ENCODE assay signal across 1 cellular context in genomic region chr9:137551656-137552534, GRCh38.
TF ChIP-seq lines count a peak whose summit lies in the region.

Gene MRPL41, plus strand, starts transcription at chr9:137551879. Its CDS starts 203 bp downstream, at chr9:137552082.

TF ChIP-seq in K562, 482 proteins besides CTCF, POLR2A, EP300 and RAD21 (continued from another document and continues in another):
- TF ChIP-seq ETS1 (conservative IDR thresholded peaks at IDR 0.05; ENCODE audit: control insufficient read depth, low read depth, low read length), result 0 out of 2 replicates have a peak, but pooled peaks have one; percentile 48
- TF ChIP-seq, protein P1, sequence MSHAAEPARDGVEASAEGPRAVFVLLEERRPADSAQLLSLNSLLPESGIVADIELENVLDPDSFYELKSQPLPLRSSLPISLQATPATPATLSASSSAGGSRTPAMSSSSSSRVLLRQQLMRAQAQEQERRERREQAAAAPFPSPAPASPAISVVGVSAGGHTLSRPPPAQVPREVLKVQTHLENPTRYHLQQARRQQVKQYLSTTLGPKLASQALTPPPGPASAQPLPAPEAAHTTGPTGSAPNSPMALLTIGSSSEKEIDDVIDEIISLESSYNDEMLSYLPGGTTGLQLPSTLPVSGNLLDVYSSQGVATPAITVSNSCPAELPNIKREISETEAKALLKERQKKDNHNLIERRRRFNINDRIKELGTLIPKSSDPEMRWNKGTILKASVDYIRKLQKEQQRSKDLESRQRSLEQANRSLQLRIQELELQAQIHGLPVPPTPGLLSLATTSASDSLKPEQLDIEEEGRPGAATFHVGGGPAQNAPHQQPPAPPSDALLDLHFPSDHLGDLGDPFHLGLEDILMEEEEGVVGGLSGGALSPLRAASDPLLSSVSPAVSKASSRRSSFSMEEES (CRISPR knock-in tag; IDR thresholded peaks at IDR 0.05), result no peak
- TF ChIP-seq HMBOX1 (IDR thresholded peaks at IDR 0.05), result no peak
- TF ChIP-seq ZNF444 (CRISPR knock-in tag; IDR thresholded peaks at IDR 0.05), result no peak
- TF ChIP-seq TRIM24 (IDR thresholded peaks at IDR 0.05), result 0 out of 4 replicates have a peak, but pooled peaks of 1 of the 2 experiments have one; percentile 9
- no peak for TF ChIP-seq BRF1 (IDR thresholded peaks at IDR 0.05; ENCODE audit: borderline replicate concordance, extremely low read depth, insufficient read length)
- no peak for TF ChIP-seq DIDO1 (tag; IDR thresholded peaks at IDR 0.05; ENCODE audit: low read depth)
- no peak for TF ChIP-seq TAF15 (IDR thresholded peaks at IDR 0.05; ENCODE audit: low read depth, low read length)
- peak; percentile 89; the same call in 1 of the 2 replicates for TF ChIP-seq MBD2 (IDR thresholded peaks at IDR 0.05; ENCODE audit: borderline replicate concordance, low read depth)
- peak; percentile 90 for TF ChIP-seq SIN3B (IDR thresholded peaks at IDR 0.05; ENCODE audit: low read depth)
- no peak for TF ChIP-seq TCF3 (CRISPR knock-in tag; IDR thresholded peaks at IDR 0.05)
- TF ChIP-seq, protein P2, sequence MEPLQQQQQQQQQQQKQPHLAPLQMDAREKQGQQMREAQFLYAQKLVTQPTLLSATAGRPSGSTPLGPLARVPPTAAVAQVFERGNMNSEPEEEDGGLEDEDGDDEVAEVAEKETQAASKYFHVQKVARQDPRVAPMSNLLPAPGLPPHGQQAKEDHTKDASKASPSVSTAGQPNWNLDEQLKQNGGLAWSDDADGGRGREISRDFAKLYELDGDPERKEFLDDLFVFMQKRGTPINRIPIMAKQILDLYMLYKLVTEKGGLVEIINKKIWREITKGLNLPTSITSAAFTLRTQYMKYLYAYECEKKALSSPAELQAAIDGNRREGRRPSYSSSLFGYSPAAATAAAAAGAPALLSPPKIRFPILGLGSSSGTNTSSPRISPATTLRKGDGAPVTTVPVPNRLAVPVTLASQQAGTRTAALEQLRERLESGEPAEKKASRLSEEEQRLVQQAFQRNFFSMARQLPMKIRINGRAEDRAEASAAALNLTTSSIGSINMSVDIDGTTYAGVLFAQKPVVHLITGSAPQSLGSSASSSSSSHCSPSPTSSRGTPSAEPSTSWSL (CRISPR knock-in tag; IDR thresholded peaks at IDR 0.05; ENCODE audit: borderline replicate concordance), result no peak
- no peak; the same call in 1 of the 2 replicates for TF ChIP-seq KAT7 (CRISPR knock-in tag; IDR thresholded peaks at IDR 0.05; ENCODE audit: borderline replicate concordance)
- TF ChIP-seq HNRNPL (IDR thresholded peaks at IDR 0.05; ENCODE audit: low read depth, low read length), result 0 out of 2 replicates have a peak, but pooled peaks have one; percentile 52
- 0 out of 2 replicates have a peak, but pooled peaks have one; percentile 14 for TF ChIP-seq FOSL1 (tag; conservative IDR thresholded peaks at IDR 0.05)
- no peak for TF ChIP-seq TGIF2 (CRISPR knock-in tag; IDR thresholded peaks at IDR 0.05)
- TF ChIP-seq, protein P3, sequence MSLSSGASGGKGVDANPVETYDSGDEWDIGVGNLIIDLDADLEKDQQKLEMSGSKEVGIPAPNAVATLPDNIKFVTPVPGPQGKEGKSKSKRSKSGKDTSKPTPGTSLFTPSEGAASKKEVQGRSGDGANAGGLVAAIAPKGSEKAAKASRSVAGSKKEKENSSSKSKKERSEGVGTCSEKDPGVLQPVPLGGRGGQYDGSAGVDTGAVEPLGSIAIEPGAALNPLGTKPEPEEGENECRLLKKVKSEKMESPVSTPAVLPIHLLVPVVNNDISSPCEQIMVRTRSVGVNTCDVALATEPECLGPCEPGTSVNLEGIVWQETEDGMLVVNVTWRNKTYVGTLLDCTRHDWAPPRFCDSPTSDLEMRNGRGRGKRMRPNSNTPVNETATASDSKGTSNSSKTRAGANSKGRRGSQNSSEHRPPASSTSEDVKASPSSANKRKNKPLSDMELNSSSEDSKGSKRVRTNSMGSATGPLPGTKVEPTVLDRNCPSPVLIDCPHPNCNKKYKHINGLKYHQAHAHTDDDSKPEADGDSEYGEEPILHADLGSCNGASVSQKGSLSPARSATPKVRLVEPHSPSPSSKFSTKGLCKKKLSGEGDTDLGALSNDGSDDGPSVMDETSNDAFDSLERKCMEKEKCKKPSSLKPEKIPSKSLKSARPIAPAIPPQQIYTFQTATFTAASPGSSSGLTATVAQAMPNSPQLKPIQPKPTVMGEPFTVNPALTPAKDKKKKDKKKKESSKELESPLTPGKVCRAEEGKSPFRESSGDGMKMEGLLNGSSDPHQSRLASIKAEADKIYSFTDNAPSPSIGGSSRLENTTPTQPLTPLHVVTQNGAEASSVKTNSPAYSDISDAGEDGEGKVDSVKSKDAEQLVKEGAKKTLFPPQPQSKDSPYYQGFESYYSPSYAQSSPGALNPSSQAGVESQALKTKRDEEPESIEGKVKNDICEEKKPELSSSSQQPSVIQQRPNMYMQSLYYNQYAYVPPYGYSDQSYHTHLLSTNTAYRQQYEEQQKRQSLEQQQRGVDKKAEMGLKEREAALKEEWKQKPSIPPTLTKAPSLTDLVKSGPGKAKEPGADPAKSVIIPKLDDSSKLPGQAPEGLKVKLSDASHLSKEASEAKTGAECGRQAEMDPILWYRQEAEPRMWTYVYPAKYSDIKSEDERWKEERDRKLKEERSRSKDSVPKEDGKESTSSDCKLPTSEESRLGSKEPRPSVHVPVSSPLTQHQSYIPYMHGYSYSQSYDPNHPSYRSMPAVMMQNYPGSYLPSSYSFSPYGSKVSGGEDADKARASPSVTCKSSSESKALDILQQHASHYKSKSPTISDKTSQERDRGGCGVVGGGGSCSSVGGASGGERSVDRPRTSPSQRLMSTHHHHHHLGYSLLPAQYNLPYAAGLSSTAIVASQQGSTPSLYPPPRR (CRISPR knock-in tag; IDR thresholded peaks at IDR 0.05; ENCODE audit: borderline replicate concordance), result no peak
- 0 out of 2 replicates have a peak, but pooled peaks have one; percentile 10 for TF ChIP-seq STAG1 (CRISPR knock-in tag; IDR thresholded peaks at IDR 0.05; ENCODE audit: borderline replicate concordance)
- peak; percentile 42; the same call in 1 of the 2 replicates for TF ChIP-seq BCOR (IDR thresholded peaks at IDR 0.05)
- TF ChIP-seq TOE1 (IDR thresholded peaks at IDR 0.05; ENCODE audit: borderline replicate concordance), result no peak
- 0 out of 2 replicates have a peak, but pooled peaks have one; percentile 57 for TF ChIP-seq TOE1 (CRISPR knock-in tag; IDR thresholded peaks at IDR 0.05; ENCODE audit: borderline replicate concordance, low read depth)
- peak; percentile 49; the same call in 1 of the 2 replicates for TF ChIP-seq CHD2 (IDR thresholded peaks at IDR 0.05; ENCODE audit: low read depth, low read length)
- TF ChIP-seq FUS (optimal IDR thresholded peaks at IDR 0.05; ENCODE audit: low read depth, low read length), result peak; percentile 31
- no peak for TF ChIP-seq FOXP4 (CRISPR knock-in tag; IDR thresholded peaks at IDR 0.05; ENCODE audit: borderline replicate concordance)
- 0 out of 2 replicates have a peak, but pooled peaks have one; percentile 32 for TF ChIP-seq CREM (IDR thresholded peaks at IDR 0.05; ENCODE audit: low read depth)
- TF ChIP-seq MYBL2 (IDR thresholded peaks at IDR 0.05; ENCODE audit: low read depth), result no peak
- no peak for TF ChIP-seq MYBL2 (CRISPR knock-in tag; IDR thresholded peaks at IDR 0.05; ENCODE audit: borderline replicate concordance)
- TF ChIP-seq NFRKB (IDR thresholded peaks at IDR 0.05; ENCODE audit: low read depth), result no peak
- no peak for TF ChIP-seq SMARCA4 (IDR thresholded peaks at IDR 0.05)
- peak; percentile 53; the same call in 1 of the 2 replicates for TF ChIP-seq ZFX (CRISPR knock-in tag; IDR thresholded peaks at IDR 0.05)
- TF ChIP-seq HDAC2 (IDR thresholded peaks at IDR 0.05), result no peak
- TF ChIP-seq MYC (IDR thresholded peaks at IDR 0.05; ENCODE audit: low read depth, low read length), result peak; percentile 71; the same call in 1 of the 2 replicates
- no peak for TF ChIP-seq MYC (CRISPR knock-in tag; IDR thresholded peaks at IDR 0.05; ENCODE audit: borderline replicate concordance, low read depth)
- TF ChIP-seq ASH1L (IDR thresholded peaks at IDR 0.05; ENCODE audit: borderline replicate concordance, low read depth, partially characterized antibody), result peak; percentile 75
- TF ChIP-seq ATF1 (CRISPR knock-in tag; IDR thresholded peaks at IDR 0.05), result no peak
- TF ChIP-seq ATF1 (tag; IDR thresholded peaks at IDR 0.05), result no peak
- TF ChIP-seq TCFL5 (CRISPR knock-in tag; conservative IDR thresholded peaks at IDR 0.05), result no peak
- TF ChIP-seq KLF1 (tag; IDR thresholded peaks at IDR 0.05), result peak; percentile 57; the same call in 1 of the 2 replicates
- no peak for TF ChIP-seq CAMTA2 (CRISPR knock-in tag; conservative IDR thresholded peaks at IDR 0.05)
- peak; percentile 50 for TF ChIP-seq TBP (optimal IDR thresholded peaks at IDR 0.05; ENCODE audit: low read depth, low read length)
- TF ChIP-seq ARID4B (CRISPR knock-in tag; IDR thresholded peaks at IDR 0.05), result peak; percentile 72; the same call in 1 of the 2 replicates
- TF ChIP-seq ATF6 (CRISPR knock-in tag; IDR thresholded peaks at IDR 0.05), result no peak
- TF ChIP-seq TEAD1 (CRISPR knock-in tag; IDR thresholded peaks at IDR 0.05), result 0 out of 4 replicates have a peak, but pooled peaks of 1 of the 2 experiments have one; percentile 69
- no peak for TF ChIP-seq TAF9B (IDR thresholded peaks at IDR 0.05; ENCODE audit: partially characterized antibody)
- TF ChIP-seq CXXC5 (CRISPR knock-in tag; IDR thresholded peaks at IDR 0.05), result peak; percentile 68
- no peak for TF ChIP-seq ZNF830 (CRISPR knock-in tag; IDR thresholded peaks at IDR 0.05)
- no peak; the same call in 1 of the 2 replicates for TF ChIP-seq IRF2 (CRISPR knock-in tag; IDR thresholded peaks at IDR 0.05)
